Comparison of ENCODE assay signal across 2 cellular contexts in the genomic region with DNA sequence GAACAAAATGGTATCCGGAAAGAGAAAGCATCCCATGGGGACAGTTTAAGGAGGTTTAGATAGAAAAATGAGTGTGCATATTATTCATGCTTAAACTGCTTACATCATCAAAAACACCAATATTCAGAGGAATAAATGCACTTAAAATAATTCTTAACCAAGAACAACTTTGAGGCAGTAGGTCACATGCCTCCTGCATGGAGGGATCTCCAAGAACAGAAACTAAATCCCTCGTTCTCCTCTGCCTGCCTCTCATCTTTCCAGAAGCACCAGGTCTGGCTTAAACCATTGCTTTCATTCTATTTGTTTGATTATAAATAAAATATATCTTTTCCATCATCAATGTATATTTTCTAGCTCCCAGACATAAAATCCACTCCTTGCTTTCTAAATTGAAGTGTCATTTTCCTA.
TF ChIP-seq lines count a peak whose summit lies in the region.

No MANE protein-coding gene starts in this region.

TF ChIP-seq in K562, 482 proteins besides CTCF, POLR2A, EP300 and RAD21 (continues in another document):
- TF ChIP-seq PHB (CRISPR knock-in tag; IDR thresholded peaks at IDR 0.05) (no peak), CBFA2T2 (conservative IDR thresholded peaks at IDR 0.05) (no peak), HNRNPUL1 (IDR thresholded peaks at IDR 0.05; ENCODE audit: low read length) (no peak), ZNF780A (CRISPR knock-in tag; IDR thresholded peaks at IDR 0.05) (no peak), MCM5 (IDR thresholded peaks at IDR 0.05; ENCODE audit: low read depth) (no peak), U2AF2 (optimal IDR thresholded peaks at IDR 0.05; ENCODE audit: low read depth, low read length) (no peak), WHSC1 (IDR thresholded peaks at IDR 0.05; ENCODE audit: low read length) (no peak), LCOR (CRISPR knock-in tag; IDR thresholded peaks at IDR 0.05) (no peak), NEUROD1 (IDR thresholded peaks at IDR 0.05; ENCODE audit: borderline replicate concordance, low read depth, low read length, partially characterized antibody) (no peak), KAT7 (CRISPR knock-in tag; IDR thresholded peaks at IDR 0.05; ENCODE audit: borderline replicate concordance) (no peak), ZNF764 (CRISPR knock-in tag; IDR thresholded peaks at IDR 0.05; ENCODE audit: low read depth) (no peak), ZNF274 (IDR thresholded peaks at IDR 0.05; ENCODE audit: borderline replicate concordance, low read depth, low read length) (no peak), KDM1A (IDR thresholded peaks at IDR 0.05) (no peak), FOXK2 (conservative IDR thresholded peaks at IDR 0.05 in 1 of 2, IDR thresholded peaks at IDR 0.05 in 1 of 2; ENCODE audit: low read depth in 2 of 2) (no peak)
- TF ChIP-seq, protein P1, sequence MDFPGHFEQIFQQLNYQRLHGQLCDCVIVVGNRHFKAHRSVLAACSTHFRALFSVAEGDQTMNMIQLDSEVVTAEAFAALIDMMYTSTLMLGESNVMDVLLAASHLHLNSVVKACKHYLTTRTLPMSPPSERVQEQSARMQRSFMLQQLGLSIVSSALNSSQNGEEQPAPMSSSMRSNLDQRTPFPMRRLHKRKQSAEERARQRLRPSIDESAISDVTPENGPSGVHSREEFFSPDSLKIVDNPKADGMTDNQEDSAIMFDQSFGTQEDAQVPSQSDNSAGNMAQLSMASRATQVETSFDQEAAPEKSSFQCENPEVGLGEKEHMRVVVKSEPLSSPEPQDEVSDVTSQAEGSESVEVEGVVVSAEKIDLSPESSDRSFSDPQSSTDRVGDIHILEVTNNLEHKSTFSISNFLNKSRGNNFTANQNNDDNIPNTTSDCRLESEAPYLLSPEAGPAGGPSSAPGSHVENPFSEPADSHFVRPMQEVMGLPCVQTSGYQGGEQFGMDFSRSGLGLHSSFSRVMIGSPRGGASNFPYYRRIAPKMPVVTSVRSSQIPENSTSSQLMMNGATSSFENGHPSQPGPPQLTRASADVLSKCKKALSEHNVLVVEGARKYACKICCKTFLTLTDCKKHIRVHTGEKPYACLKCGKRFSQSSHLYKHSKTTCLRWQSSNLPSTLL (IDR thresholded peaks at IDR 0.05) = no peak
- TF ChIP-seq, protein P2, sequence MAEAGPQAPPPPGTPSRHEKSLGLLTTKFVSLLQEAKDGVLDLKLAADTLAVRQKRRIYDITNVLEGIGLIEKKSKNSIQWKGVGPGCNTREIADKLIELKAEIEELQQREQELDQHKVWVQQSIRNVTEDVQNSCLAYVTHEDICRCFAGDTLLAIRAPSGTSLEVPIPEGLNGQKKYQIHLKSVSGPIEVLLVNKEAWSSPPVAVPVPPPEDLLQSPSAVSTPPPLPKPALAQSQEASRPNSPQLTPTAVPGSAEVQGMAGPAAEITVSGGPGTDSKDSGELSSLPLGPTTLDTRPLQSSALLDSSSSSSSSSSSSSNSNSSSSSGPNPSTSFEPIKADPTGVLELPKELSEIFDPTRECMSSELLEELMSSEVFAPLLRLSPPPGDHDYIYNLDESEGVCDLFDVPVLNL (CRISPR knock-in tag; IDR thresholded peaks at IDR 0.05; ENCODE audit: low read depth) = no peak
- TF ChIP-seq, protein P3, sequence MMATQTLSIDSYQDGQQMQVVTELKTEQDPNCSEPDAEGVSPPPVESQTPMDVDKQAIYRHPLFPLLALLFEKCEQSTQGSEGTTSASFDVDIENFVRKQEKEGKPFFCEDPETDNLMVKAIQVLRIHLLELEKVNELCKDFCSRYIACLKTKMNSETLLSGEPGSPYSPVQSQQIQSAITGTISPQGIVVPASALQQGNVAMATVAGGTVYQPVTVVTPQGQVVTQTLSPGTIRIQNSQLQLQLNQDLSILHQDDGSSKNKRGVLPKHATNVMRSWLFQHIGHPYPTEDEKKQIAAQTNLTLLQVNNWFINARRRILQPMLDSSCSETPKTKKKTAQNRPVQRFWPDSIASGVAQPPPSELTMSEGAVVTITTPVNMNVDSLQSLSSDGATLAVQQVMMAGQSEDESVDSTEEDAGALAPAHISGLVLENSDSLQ (IDR thresholded peaks at IDR 0.05) = no peak
- TF ChIP-seq, protein P4, sequence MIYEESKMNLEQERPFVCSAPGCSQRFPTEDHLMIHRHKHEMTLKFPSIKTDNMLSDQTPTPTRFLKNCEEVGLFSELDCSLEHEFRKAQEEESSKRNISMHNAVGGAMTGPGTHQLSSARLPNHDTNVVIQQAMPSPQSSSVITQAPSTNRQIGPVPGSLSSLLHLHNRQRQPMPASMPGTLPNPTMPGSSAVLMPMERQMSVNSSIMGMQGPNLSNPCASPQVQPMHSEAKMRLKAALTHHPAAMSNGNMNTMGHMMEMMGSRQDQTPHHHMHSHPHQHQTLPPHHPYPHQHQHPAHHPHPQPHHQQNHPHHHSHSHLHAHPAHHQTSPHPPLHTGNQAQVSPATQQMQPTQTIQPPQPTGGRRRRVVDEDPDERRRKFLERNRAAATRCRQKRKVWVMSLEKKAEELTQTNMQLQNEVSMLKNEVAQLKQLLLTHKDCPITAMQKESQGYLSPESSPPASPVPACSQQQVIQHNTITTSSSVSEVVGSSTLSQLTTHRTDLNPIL (CRISPR knock-in tag; IDR thresholded peaks at IDR 0.05) = no peak

TF ChIP-seq in H1, 55 proteins besides CTCF, POLR2A, EP300 and RAD21:
- TF ChIP-seq TEAD4 (IDR thresholded peaks at IDR 0.05; ENCODE audit: low read depth, low read length) (no peak), GTF2F1 (IDR thresholded peaks at IDR 0.05; ENCODE audit: borderline replicate concordance, low read depth, low read length) (no peak), CREB1 (IDR thresholded peaks at IDR 0.05) (no peak), MAFK (IDR thresholded peaks at IDR 0.05; ENCODE audit: low read depth, low read length) (peak; percentile 52; the same call in 1 of the 2 replicates), TAF7 (optimal IDR thresholded peaks at IDR 0.05; ENCODE audit: borderline replicate concordance, low read depth, low read length) (no peak)
